In the genomic region with DNA sequence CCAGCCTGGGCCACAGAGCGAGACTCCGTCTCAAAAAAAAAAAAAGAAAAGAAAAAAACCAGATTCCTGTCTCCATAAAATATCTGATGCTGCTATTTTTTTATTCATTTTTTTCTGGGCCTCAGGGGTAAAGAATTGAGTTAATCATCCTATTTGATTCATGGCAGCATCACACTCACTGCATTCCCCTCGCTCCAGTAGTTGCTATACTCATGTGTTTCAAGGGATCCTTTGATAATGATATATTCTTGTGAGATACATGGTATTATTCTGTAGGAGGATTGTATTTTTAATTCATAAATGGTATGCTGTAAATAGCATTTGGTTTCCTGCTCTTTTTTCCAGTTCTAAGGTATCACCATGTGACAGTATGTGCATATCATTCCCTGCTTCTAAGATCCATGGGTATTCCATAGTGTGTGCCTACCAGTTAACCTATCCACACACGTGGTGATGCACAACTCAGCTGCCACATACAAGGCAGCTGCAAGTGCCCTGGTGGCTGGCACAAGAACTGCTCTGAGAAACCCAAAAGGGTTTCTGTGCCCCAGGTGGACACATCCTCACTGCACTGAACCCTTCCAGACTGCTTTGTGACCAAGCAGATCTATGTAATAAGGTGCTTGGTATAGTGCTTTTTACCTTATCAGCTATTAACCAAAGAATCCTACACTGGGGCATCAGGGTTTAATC, we compare ENCODE assay signal across 9 cellular contexts.
DNase-seq lines count a peak whose midpoint lies in the region; ATAC-seq and TF ChIP-seq lines count a peak whose summit lies in the region.
"Had no signal": no experiment of that assay in that cellular context is flagged by ENCODE, and none has a peak within 500 bp of the region (broad histone marks: within the 10 kb centered on the region; RNA-seq: fewer than 3 reads in every experiment).

No MANE protein-coding gene starts in this region.

- peak; percentile 37 for TF ChIP-seq CTCF in fibroblast of the aortic adventitia (IDR thresholded peaks at IDR 0.05; ENCODE audit: insufficient read depth, low read length)

- H3K4me1 Mint-ChIP-seq in stimulated activated naive B cell treated with anti-CD40 and anti-IgM and Interleukin-4, amounts not matched to agents 10 μg/mL and 1 μg/mL and 100 μg/mL, for 72 hours: peaks cover 24 to 44% of the 10 kb centered on the region in 2 donors

- peaks cover 0 to 5% of the 10 kb centered on the region in 2 donors for H3K9me3 Mint-ChIP-seq in stimulated activated naive B cell treated with anti-CD40 and anti-IgM and Interleukin-4, amounts not matched to agents 10 μg/mL and 1 μg/mL and 100 μg/mL, for 72 hours

- H3K27ac Mint-ChIP-seq in stimulated activated naive B cell treated with anti-CD40 and anti-IgM and Interleukin-4, amounts not matched to agents 10 μg/mL and 1 μg/mL and 100 μg/mL, for 72 hours: no peak overlapping the region

- H3K27me3 Mint-ChIP-seq in stimulated activated naive B cell treated with anti-CD40 and anti-IgM and Interleukin-4, amounts not matched to agents 10 μg/mL and 1 μg/mL and 100 μg/mL, for 72 hours: no peaks in the 10 kb centered on the region

- H3K4me3 ChIP-seq in fibroblast of the aortic adventitia (ENCODE audit: low read depth, low read length): no peak overlapping the region

- ATAC-seq in stimulated activated naive B cell treated with anti-CD40 and anti-IgM and Interleukin-4, amounts not matched to agents 10 μg/mL and 1 μg/mL and 100 μg/mL, for 72 hours (replicated peaks): peak; percentile 61 to 79
- ATAC-seq in GM21381 (IDR thresholded peaks at IDR 0.05; ENCODE audit: unreplicated experiment): no peak

- peak; percentile 46 for DNase-seq in activated CD4-positive, alpha-beta T cell treated with anti-CD3 and anti-CD28 coated beads for 48 hours
- DNase-seq in activated CD4-positive, alpha-beta T cell treated with anti-CD3 and anti-CD28 coated beads, Interleukin-2, amount 50 U/mL, for 1 hour: no peak
- DNase-seq in RPMI7951 (ENCODE audit: low read depth): peak; percentile 18
- no peak for DNase-seq in fibroblast of the aortic adventitia (ENCODE audit: low read depth)
- no peak for DNase-seq in stimulated activated naive B cell treated with anti-CD40 and anti-IgM and Interleukin-4, amounts not matched to agents 10 μg/mL and 1 μg/mL and 100 μg/mL, for 72 hours
- no peak for DNase-seq in A172 (ENCODE audit: low spot score)
- DNase-seq in kidney glomerular epithelial cell (lab: John Stamatoyannopoulos, UW): no peak
- DNase-seq: C1 segment of cervical spinal cord had no signal

- H3K4me3 Mint-ChIP-seq in stimulated activated naive B cell treated with anti-CD40 and anti-IgM and Interleukin-4, amounts not matched to agents 10 μg/mL and 1 μg/mL and 100 μg/mL, for 72 hours: no peak overlapping the region

- H3K36me3 Mint-ChIP-seq in stimulated activated naive B cell treated with anti-CD40 and anti-IgM and Interleukin-4, amounts not matched to agents 10 μg/mL and 1 μg/mL and 100 μg/mL, for 72 hours: peaks cover 0 to 2% of the 10 kb centered on the region in 2 donors

Comparison
In these comparisons a context has a peak if more than half of its experiments do, and no peak if none do; other contexts are left out.
1. DNase-seq: peak in activated CD4-positive, alpha-beta T cell treated with anti-CD3 and anti-CD28 coated beads for 48 hours (single experiment) and RPMI7951 (single experiment); none in activated CD4-positive, alpha-beta T cell treated with anti-CD3 and anti-CD28 coated beads, Interleukin-2, amount 50 U/mL, for 1 hour (single experiment), fibroblast of the aortic adventitia (single experiment), stimulated activated naive B cell treated with anti-CD40 and anti-IgM and Interleukin-4, amounts not matched to agents 10 μg/mL and 1 μg/mL and 100 μg/mL, for 72 hours (single experiment), A172 (single experiment) and kidney glomerular epithelial cell (single experiment).